Comparison of ENCODE assay signal across 8 cellular contexts in genomic region chr7:85186083-85186520, GRCh38. TPM values are rescaled to one million over a fixed set of nuclear protein-coding genes. Genes with fewer than 3 reads are reported as not detected.
DNase-seq lines count a peak whose midpoint lies in the region; ATAC-seq and TF ChIP-seq lines count a peak whose summit lies in the region.

No MANE protein-coding gene starts in this region.

- ATAC-seq in GM21576 (IDR thresholded peaks at IDR 0.05; ENCODE audit: unreplicated experiment): peak; percentile 38
- peak; percentile 51 for ATAC-seq in IMR-90 (ENCODE audit: low read depth)
- ATAC-seq in activated naive CD4-positive, alpha-beta T cell treated with anti-CD3 and anti-CD28 coated beads, Interleukin-2, amount 50 U/mL, for 72 hours: no peak

- H2BK5ac ChIP-seq in IMR-90 (ENCODE audit: low read depth, low read length, poor library complexity, severe bottlenecking): no peak overlapping the region

- DNase-seq in D341Med (ENCODE audit: low spot score) (peak; percentile 71), IMR-90 (peak; percentile 49), T47D (ENCODE audit: low read depth in 1 of 2, low spot score in 1 of 2) (peak; percentile 11 to 41), kidney glomerular epithelial cell (lab: John Stamatoyannopoulos, UW) (peak; percentile 28), NCI-H2107 treated with DMSO at 0.1 percent for 48 hours (lab: John Stamatoyannopoulos, UW; ENCODE audit: unreplicated experiment) (no peak)
- DNase-seq in activated naive CD4-positive, alpha-beta T cell treated with anti-CD3 and anti-CD28 coated beads, Interleukin-2, amount 50 U/mL, for 72 hours (ENCODE audit: low spot score in 2 of 2): no peak

- in situ Hi-C loops in IMR-90 (cut with MboI; ENCODE audit: low sequenced_read_pairs) (loop anchor here (5.0 to 10.0 kb wide), 5 partner anchors 134 to 1251 kb away; no protein-coding TSS in a partner anchor), T47D (cut with HindIII; ENCODE audit: low pct_unique_long_range_greater_than_20kb, low sequenced_read_pairs) (no loop called here)

- TF ChIP-seq POLR2A in IMR-90 (IDR thresholded peaks at IDR 0.05; ENCODE audit: low read depth, low read length): no peak

- no peak overlapping the region for H2AK5ac ChIP-seq in IMR-90 (ENCODE audit: low read depth, low read length)

- no peak overlapping the region; a peak in 1 of 4 replicates for H4K8ac ChIP-seq in IMR-90 (ENCODE audit: low read depth in 2 of 2, low read length in 2 of 2)

- peaks cover 5% of the 10 kb centered on the region; the same call in 1 of the 2 replicates for H3K9me1 ChIP-seq in IMR-90 (ENCODE audit: insufficient read depth, low read length)

- H3K23ac ChIP-seq in IMR-90 (ENCODE audit: low read depth, low read length): peak overlapping the region; percentile 8

- H3K4ac ChIP-seq in IMR-90 (ENCODE audit: low read depth, low read length): peak overlapping the region; percentile 50

- H2BK15ac ChIP-seq in IMR-90 (ENCODE audit: low read depth, low read length): peak overlapping the region; percentile 1; the same call in 1 of the 3 replicates

- H3K27ac Mint-ChIP-seq in activated naive CD4-positive, alpha-beta T cell treated with anti-CD3 and anti-CD28 coated beads, Interleukin-2, amount 50 U/mL, for 72 hours: no peak overlapping the region

- H3K9me3 ChIP-seq in IMR-90 (ENCODE audit: control insufficient read depth, insufficient read depth, low read length) (no peaks in the 10 kb centered on the region), stomach smooth muscle (ENCODE audit: control insufficient read depth in 2 of 2, low read length in 2 of 2) (no peaks in the 10 kb centered on the region)

- peak overlapping the region; percentile 48; the same call in 1 of the 2 replicates for H3K56ac ChIP-seq in IMR-90 (ENCODE audit: extremely low read depth, insufficient read depth, low read length)

- H4K5ac ChIP-seq in IMR-90 (ENCODE audit: low read depth, low read length): no peak overlapping the region

- TF ChIP-seq RAD21 in IMR-90 (IDR thresholded peaks at IDR 0.05; ENCODE audit: low read length): no peak

- peaks cover 0 to 5% of the 10 kb centered on the region in 2 donors for H3K9me3 Mint-ChIP-seq in activated naive CD4-positive, alpha-beta T cell treated with anti-CD3 and anti-CD28 coated beads, Interleukin-2, amount 50 U/mL, for 72 hours

- H3K4me3 ChIP-seq in IMR-90 (ENCODE audit: insufficient read depth, low read depth, low read length) (peak overlapping the region; percentile 63), stomach smooth muscle (ENCODE audit: low read length in 2 of 2) (peak overlapping the region; percentile 74 to 83)

- H2AFZ ChIP-seq in IMR-90 (replicated peaks; ENCODE audit: low read length, poor library complexity): peak overlapping the region; percentile 90

- H4K20me1 ChIP-seq in IMR-90 (ENCODE audit: insufficient read depth, low read length): no peaks in the 10 kb centered on the region

- 0 out of 2 replicates have a peak overlapping the region, but pooled peaks have one; percentile 3 for H3K27ac ChIP-seq in IMR-90 (ENCODE audit: insufficient read depth, low read length)
- H3K27ac ChIP-seq in stomach smooth muscle (ENCODE audit: low read length): no peak overlapping the region

- peaks cover 4% of the 10 kb centered on the region for H3K27me3 ChIP-seq in IMR-90 (ENCODE audit: control insufficient read depth, insufficient read depth, low read length)
- peaks cover 0 to 27% of the 10 kb centered on the region in 2 donors for H3K27me3 ChIP-seq in stomach smooth muscle (ENCODE audit: control insufficient read depth in 1 of 2, insufficient read depth in 2 of 2, low read length in 2 of 2)

- dilution Hi-C loops in IMR-90 (cut with HindIII; ENCODE audit: low sequenced_read_pairs, unreplicated experiment): no loop called here

- intact Hi-C loops in IMR-90 (cut with micrococcal nuclease): loop anchor here (1.0 to 5.0 kb wide), 5 partner anchors 278 to 666 kb away; no protein-coding TSS in a partner anchor

- H3K36me3 ChIP-seq in IMR-90 (ENCODE audit: control insufficient read depth, insufficient read depth, low read length) (no peaks in the 10 kb centered on the region), stomach smooth muscle (ENCODE audit: control insufficient read depth in 2 of 2, insufficient read depth in 2 of 2, low read length in 2 of 2) (no peaks in the 10 kb centered on the region)

- CTCF ChIA-PET in IMR-90 (lab: Yijun Ruan, JAX): interaction anchor here (0.6 to 2.4 kb wide), 14 partner anchors 15 to 576 kb away, joined by 3 to 21 read pairs (median 4); no protein-coding TSS in a partner anchor

- peak overlapping the region; percentile 33 for H2AK9ac ChIP-seq in IMR-90 (replicated peaks; ENCODE audit: low read depth, low read length, poor library complexity)

- TF ChIP-seq CTCF in IMR-90 (conservative IDR thresholded peaks at IDR 0.05; ENCODE audit: low read depth, low read length): no peak

- BruUV-seq in IMR-90 (replicated peaks; lab: Mats Ljungman, UMichigan): no TSS peak

- H2BK120ac ChIP-seq in IMR-90 (ENCODE audit: low read depth, low read length): peak overlapping the region; percentile 39

- peak overlapping the region; percentile 36; the same call in 1 of the 2 replicates for H2BK20ac ChIP-seq in IMR-90 (ENCODE audit: low read depth, low read length)

- H3K79me1 ChIP-seq in IMR-90 (ENCODE audit: low read depth in 1 of 2, low read length in 2 of 2): no peaks in the 10 kb centered on the region

- peak overlapping the region; percentile 34; the same call in 1 of the 2 replicates for H3K9ac ChIP-seq in IMR-90 (ENCODE audit: low read depth, low read length)
- H3K9ac ChIP-seq in stomach smooth muscle (ENCODE audit: low read length in 2 of 2): no peak overlapping the region

- peak overlapping the region; percentile 31; the same call in 1 of the 2 replicates for H3K14ac ChIP-seq in IMR-90 (replicated peaks; ENCODE audit: low read depth, low read length)

- POLR2A ChIA-PET in IMR-90 (lab: Charles Lee; ENCODE audit: unreplicated experiment): no interaction called here

- peak overlapping the region; percentile 85 for H3K4me2 ChIP-seq in IMR-90 (ENCODE audit: low read depth, low read length)

- peaks cover 8 to 9% of the 10 kb centered on the region in 2 donors for H3K36me3 Mint-ChIP-seq in activated naive CD4-positive, alpha-beta T cell treated with anti-CD3 and anti-CD28 coated beads, Interleukin-2, amount 50 U/mL, for 72 hours

- 0% methylated on average over 16 of the region's 28 CpGs; no CpG with 5 or more reads in 1 of the 2 experiments for WGBS in IMR-90 (ENCODE audit: extremely low coverage in 2 of 2, insufficient read length in 1 of 2), 2 experiments

- H4K91ac ChIP-seq in IMR-90 (ENCODE audit: insufficient read depth, low read depth, low read length): peak overlapping the region; percentile 1; the same call in 1 of the 2 replicates

- H3K4me1 ChIP-seq in IMR-90 (ENCODE audit: control insufficient read depth, insufficient read depth, low read length) (peaks cover 1% of the 10 kb centered on the region; the same call in 1 of the 2 replicates), stomach smooth muscle (ENCODE audit: control insufficient read depth, insufficient read depth, low read length) (peaks cover 6% of the 10 kb centered on the region)

- H3K18ac ChIP-seq in IMR-90 (ENCODE audit: low read depth, low read length): no peak overlapping the region; the same call in 1 of the 2 replicates

TF ChIP-seq in IMR-90, 13 proteins besides CTCF, POLR2A, EP300 and RAD21:
- TF ChIP-seq MAFK (IDR thresholded peaks at IDR 0.05; ENCODE audit: low read depth, low read length) (no peak), FOS (IDR thresholded peaks at IDR 0.05; ENCODE audit: low read depth, low read length) (no peak)
TF ChIP-seq in IMR-90: peak in this region for 0.

RNA-seq across cellular contexts. Expression of gene SEMA3D, which starts 0.8 kb away (rescaled TPM):
- total RNA-seq in IMR-90 (2012; rRNA removed): 10.8 and 13.6 TPM in 2 replicates
- 2.7 and 2.9 TPM in 2 replicates for polyA plus RNA-seq in IMR-90 (2012; rRNA removed)
- 0.70 and 0.74 TPM in 2 replicates for polyA plus RNA-seq in IMR-90 (2012; cell fraction: cytosol; rRNA removed)
- 0.54 and 4.1 TPM in 2 replicates for polyA plus RNA-seq in IMR-90 (2012; cell fraction: nucleus; rRNA removed; ENCODE audit: low replicate concordance)
- total RNA-seq in activated naive CD4-positive, alpha-beta T cell treated with anti-CD3 and anti-CD28 coated beads, Interleukin-2, amount 50 U/mL, for 72 hours: not detected

Comparison
In these comparisons a context has a peak if more than half of its experiments do, and no peak if none do; other contexts are left out.
1. DNase-seq: peak in D341Med (single experiment), IMR-90 (single experiment), T47D (2 of 2) and kidney glomerular epithelial cell (single experiment); none in NCI-H2107 treated with DMSO at 0.1 percent for 48 hours (single experiment) and activated naive CD4-positive, alpha-beta T cell treated with anti-CD3 and anti-CD28 coated beads, Interleukin-2, amount 50 U/mL, for 72 hours (0 of 2).
2. ATAC-seq: peak in GM21576 (single experiment) and IMR-90 (single experiment); none in activated naive CD4-positive, alpha-beta T cell treated with anti-CD3 and anti-CD28 coated beads, Interleukin-2, amount 50 U/mL, for 72 hours (0 of 2).
3. RNA of gene SEMA3D, which starts 0.8 kb away (total RNA-seq): 10.8 to 13.6 TPM in IMR-90; not detected in activated naive CD4-positive, alpha-beta T cell treated with anti-CD3 and anti-CD28 coated beads, Interleukin-2, amount 50 U/mL, for 72 hours; every median in the first group is over 10 times any median in the second.